ENCODE assay signal across 11 cellular contexts in genomic region chr15:85622432-85622831, GRCh38.
DNase-seq lines count a peak whose midpoint lies in the region; ATAC-seq and TF ChIP-seq lines count a peak whose summit lies in the region.
"Had no signal": no experiment of that assay in that cellular context is flagged by ENCODE, and none has a peak within 500 bp of the region (broad histone marks: within the 10 kb centered on the region; RNA-seq: fewer than 3 reads in every experiment).

No MANE protein-coding gene starts in this region.

- peak overlapping the region; percentile 37 to 83 for H3K18ac ChIP-seq in mesenchymal stem cell (ENCODE audit: low read depth in 1 of 2, low read length in 2 of 2)

- no peak overlapping the region for H2AK5ac ChIP-seq in mesenchymal stem cell (ENCODE audit: low read length, severe bottlenecking)

- TF ChIP-seq CTCF in type B pancreatic cell (conservative IDR thresholded peaks at IDR 0.05): no peak

- H4K20me1 ChIP-seq in Karpas-422 (ENCODE audit: insufficient read depth, low read depth, low read length): no peaks in the 10 kb centered on the region

- H3K9me3 ChIP-seq in mesenchymal stem cell (ENCODE audit: control insufficient read depth, low read length) (no peaks in the 10 kb centered on the region), Karpas-422 (ENCODE audit: low read length) (no peaks in the 10 kb centered on the region)

- H3K4me3 ChIP-seq in mesenchymal stem cell (ENCODE audit: insufficient read depth in 1 of 2, low read depth in 1 of 2, low read length in 2 of 2) (peak overlapping the region in 1 of 2 experiments; percentile 85), Karpas-422 (ENCODE audit: low read length) (no peak overlapping the region)
- H3K4me3 ChIP-seq: SK-N-MC had no signal

- H3K4me2 ChIP-seq in mesenchymal stem cell (ENCODE audit: low read length, poor library complexity, severe bottlenecking): no peak overlapping the region
- no peak overlapping the region for H3K4me2 ChIP-seq in Karpas-422 (ENCODE audit: low read depth, low read length, poor library complexity, severe bottlenecking)

- no peaks in the 10 kb centered on the region for H3K9me3 Mint-ChIP-seq in activated naive CD8-positive, alpha-beta T cell (ENCODE audit: low read depth)
- no peaks in the 10 kb centered on the region for H3K9me3 Mint-ChIP-seq in activated naive CD8-positive, alpha-beta T cell treated with anti-CD3 and anti-CD28 coated beads, Interleukin-2, amount 50 U/mL, for 24 hours
- H3K9me3 Mint-ChIP-seq in type B pancreatic cell: no peaks in the 10 kb centered on the region

- WGBS in mesenchymal stem cell: 58% methylated on average over 2 of the region's 5 CpGs

- H3K36me3 ChIP-seq in mesenchymal stem cell (ENCODE audit: control insufficient read depth in 1 of 2, insufficient read depth in 2 of 2, low read depth in 1 of 2, low read length in 2 of 2) (peaks cover 0 to 20% of the 10 kb centered on the region in 2 experiments), Karpas-422 (ENCODE audit: insufficient read depth, low read length) (no peaks in the 10 kb centered on the region)

- peaks cover 58% of the 10 kb centered on the region for H3K4me1 Mint-ChIP-seq in activated naive CD8-positive, alpha-beta T cell (ENCODE audit: low read depth)
- no peaks in the 10 kb centered on the region for H3K4me1 Mint-ChIP-seq in activated naive CD8-positive, alpha-beta T cell treated with anti-CD3 and anti-CD28 coated beads, Interleukin-2, amount 50 U/mL, for 24 hours
- H3K4me1 Mint-ChIP-seq in type B pancreatic cell (ENCODE audit: unreplicated experiment): peaks cover 23% of the 10 kb centered on the region

- peaks cover 13% of the 10 kb centered on the region for H3K36me3 Mint-ChIP-seq in activated naive CD8-positive, alpha-beta T cell
- peaks cover 22% of the 10 kb centered on the region for H3K36me3 Mint-ChIP-seq in activated naive CD8-positive, alpha-beta T cell treated with anti-CD3 and anti-CD28 coated beads, Interleukin-2, amount 50 U/mL, for 24 hours (ENCODE audit: low read depth)
- peaks cover 13% of the 10 kb centered on the region for H3K36me3 Mint-ChIP-seq in type B pancreatic cell

- ATAC-seq in activated naive CD8-positive, alpha-beta T cell treated with anti-CD3 and anti-CD28 coated beads, Interleukin-2, amount 50 U/mL, for 24 hours: no peak
- ATAC-seq: HCT116 had no signal

- no peak overlapping the region for H3K14ac ChIP-seq in mesenchymal stem cell (ENCODE audit: low read length in 2 of 2)

- H3K9ac ChIP-seq in mesenchymal stem cell (ENCODE audit: low read length) (peak overlapping the region; percentile 98), Karpas-422 (ENCODE audit: low read length) (no peak overlapping the region)

- no peaks in the 10 kb centered on the region for H3K9me2 ChIP-seq in Karpas-422 (replicated peaks; ENCODE audit: insufficient read depth, low read length)

- peak overlapping the region; percentile 28 to 81 for H2BK12ac ChIP-seq in mesenchymal stem cell (ENCODE audit: low read length in 2 of 2)

- H4K8ac ChIP-seq in mesenchymal stem cell (ENCODE audit: low read length): peak overlapping the region; percentile 85

- no peak overlapping the region for H2BK15ac ChIP-seq in mesenchymal stem cell (ENCODE audit: low read depth, poor library complexity, severe bottlenecking)

- H3K27ac Mint-ChIP-seq in activated naive CD8-positive, alpha-beta T cell: peak overlapping the region; percentile 48
- H3K27ac Mint-ChIP-seq in activated naive CD8-positive, alpha-beta T cell treated with anti-CD3 and anti-CD28 coated beads, Interleukin-2, amount 50 U/mL, for 24 hours: no peak overlapping the region
- peak overlapping the region; percentile 12 for H3K27ac Mint-ChIP-seq in type B pancreatic cell

- H4K91ac ChIP-seq in mesenchymal stem cell (ENCODE audit: low read length): peak overlapping the region; percentile 52

- in situ Hi-C loops in G401 (cut with HindIII; ENCODE audit: low sequenced_read_pairs): no loop called here

- H3K27me3 Mint-ChIP-seq in activated naive CD8-positive, alpha-beta T cell: no peaks in the 10 kb centered on the region
- H3K27me3 Mint-ChIP-seq in activated naive CD8-positive, alpha-beta T cell treated with anti-CD3 and anti-CD28 coated beads, Interleukin-2, amount 50 U/mL, for 24 hours: no peaks in the 10 kb centered on the region
- no peaks in the 10 kb centered on the region for H3K27me3 Mint-ChIP-seq in type B pancreatic cell

- no peak overlapping the region for H3K4me3 Mint-ChIP-seq in activated naive CD8-positive, alpha-beta T cell
- H3K4me3 Mint-ChIP-seq in activated naive CD8-positive, alpha-beta T cell treated with anti-CD3 and anti-CD28 coated beads, Interleukin-2, amount 50 U/mL, for 24 hours: no peak overlapping the region
- no peak overlapping the region for H3K4me3 Mint-ChIP-seq in type B pancreatic cell

- H2AFZ ChIP-seq in mesenchymal stem cell (ENCODE audit: low read depth, low read length): no peak overlapping the region
- no peak overlapping the region for H2AFZ ChIP-seq in Karpas-422 (ENCODE audit: low read length)

- H3K27me3 ChIP-seq in mesenchymal stem cell (ENCODE audit: control insufficient read depth in 1 of 2, insufficient read depth in 1 of 2, low read length in 2 of 2) (no peaks in the 10 kb centered on the region), Karpas-422 (ENCODE audit: low read length) (no peaks in the 10 kb centered on the region)

- no peak overlapping the region for H2BK120ac ChIP-seq in mesenchymal stem cell (ENCODE audit: low read depth, low read length)

- peaks cover 95% of the 10 kb centered on the region for H3K79me2 ChIP-seq in Karpas-422 (ENCODE audit: low read length)

- peak overlapping the region; percentile 53 to 71 for H3K4ac ChIP-seq in mesenchymal stem cell (ENCODE audit: low read depth in 1 of 2, low read length in 2 of 2)

- peak overlapping the region in 1 of 2 experiments; percentile 95 for H3K23ac ChIP-seq in mesenchymal stem cell (ENCODE audit: low read length in 2 of 2)

- H3K4me1 ChIP-seq in mesenchymal stem cell (ENCODE audit: control insufficient read depth, insufficient read depth, low read depth, low read length) (peaks cover 7% of the 10 kb centered on the region), Karpas-422 (ENCODE audit: low read length) (peaks cover 33% of the 10 kb centered on the region)

- no peak overlapping the region for H2BK5ac ChIP-seq in mesenchymal stem cell (ENCODE audit: low read depth, low read length, poor library complexity, severe bottlenecking)

- H3K27ac ChIP-seq in mesenchymal stem cell (ENCODE audit: low read length, poor library complexity, severe bottlenecking) (no peak overlapping the region), Karpas-422 (ENCODE audit: low read length) (no peak overlapping the region)
- H3K27ac ChIP-seq: C4-2B, SK-N-MC had no signal

- peaks cover 24% of the 10 kb centered on the region for H3K79me1 ChIP-seq in mesenchymal stem cell (replicated peaks; ENCODE audit: low read length, poor library complexity, severe bottlenecking)

- DNase-seq in activated naive CD8-positive, alpha-beta T cell treated with anti-CD3 and anti-CD28 coated beads, Interleukin-2, amount 50 U/mL, for 24 hours: no peak
- DNase-seq in amniotic epithelial cell (ENCODE audit: low read depth): peak; percentile 79
- DNase-seq in mesenchymal stem cell: peak; percentile 83
- DNase-seq in type B pancreatic cell (ENCODE audit: extremely low spot score, unreplicated experiment): no peak
- DNase-seq in G401 (ENCODE audit: low spot score): no peak
- DNase-seq in Karpas-422: no peak
- no peak for DNase-seq in NCI-H187 treated with DMSO at 0.1 percent for 48 hours (lab: John Stamatoyannopoulos, UW)

Comparison
In these comparisons a context has a peak if more than half of its experiments do, and no peak if none do; other contexts are left out.
1. DNase-seq: peak in amniotic epithelial cell (single experiment) and mesenchymal stem cell (single experiment); none in activated naive CD8-positive, alpha-beta T cell treated with anti-CD3 and anti-CD28 coated beads, Interleukin-2, amount 50 U/mL, for 24 hours (single experiment), type B pancreatic cell (single experiment), G401 (single experiment), Karpas-422 (single experiment) and NCI-H187 treated with DMSO at 0.1 percent for 48 hours (single experiment).